21 cellular contexts compared by ENCODE assay signal in the genomic region with DNA sequence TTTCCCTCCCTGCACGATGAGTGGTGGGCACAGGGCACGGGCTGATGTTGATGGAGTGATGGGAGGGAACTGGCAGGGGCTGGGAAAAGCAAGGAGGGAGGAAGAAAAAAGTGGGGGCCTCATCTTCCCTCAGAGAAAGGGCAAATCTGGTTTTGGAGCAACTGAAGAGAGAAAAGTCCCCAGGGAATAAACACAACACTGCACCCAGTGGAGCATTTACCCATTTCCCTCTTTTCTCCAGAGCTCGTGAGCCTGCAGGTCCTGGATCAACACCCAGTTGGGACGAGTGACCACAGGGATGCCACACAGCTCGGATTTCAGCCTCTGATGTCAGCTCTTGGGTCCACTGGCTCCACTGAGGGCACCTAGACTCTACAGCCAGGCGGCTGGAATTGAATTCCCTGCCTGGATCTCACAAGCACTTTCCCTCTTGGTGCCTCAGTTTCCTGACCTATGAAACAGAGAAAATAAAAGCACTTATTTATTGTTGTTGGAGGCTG.
"Had no signal": no experiment of that assay in that cellular context is flagged by ENCODE, and none has a peak within 500 bp of the region (broad histone marks: within the 10 kb centered on the region; RNA-seq: fewer than 3 reads in every experiment).

No MANE protein-coding gene starts in this region.

- H3K4me1 ChIP-seq: body of pancreas, thyroid gland, upper lobe of right lung had no signal

- DNase-seq: activated CD4-positive, alpha-beta memory T cell treated with anti-CD3 and anti-CD28 coated beads for 36 hours; activated CD4-positive, alpha-beta T cell treated with anti-CD3 and anti-CD28 coated beads for 4 hours; activated CD4-positive, CD25-positive, alpha-beta regulatory T cell; activated naive CD4-positive, alpha-beta T cell treated with anti-CD3 and anti-CD28 coated beads, Interleukin-2, amount 50 U/mL, for 16 hours; anterior cingulate cortex; body of pancreas; cortex of kidney; effector CD4-positive, alpha-beta T cell; foreskin fibroblast; lower lobe of right lung; naive thymus-derived CD8-positive, alpha-beta T cell; retina; spleen; stimulated activated CD4-positive, alpha-beta T cell treated with anti-CD3 and anti-CD28 coated beads, Interleukin-4, amount 100 ng/mL, for 1 hour; substantia nigra; T-helper 17 cell; thyroid gland; upper lobe of right lung had no signal

- H3K27ac ChIP-seq: body of pancreas, cardiac muscle cell, lower lobe of right lung, spleen, thyroid gland, upper lobe of right lung had no signal

- H3K4me3 Mint-ChIP-seq: activated CD4-positive, alpha-beta memory T cell treated with anti-CD3 and anti-CD28 coated beads for 36 hours; naive thymus-derived CD8-positive, alpha-beta T cell; stimulated activated naive CD8-positive, alpha-beta T cell treated with anti-CD3 and anti-CD28 coated beads, Interleukin-15, Interleukin-2, amounts not matched to agents 100 ng/mL and 50 ng/mL, for 24 hours; T-helper 17 cell had no signal

- H3K36me3 ChIP-seq: cardiac muscle cell had no signal

- ATAC-seq: body of pancreas; left lobe of liver; naive thymus-derived CD8-positive, alpha-beta T cell; T-helper 17 cell had no signal

- H3K9me3 Mint-ChIP-seq: stimulated activated naive CD8-positive, alpha-beta T cell treated with anti-CD3 and anti-CD28 coated beads, Interleukin-15, Interleukin-2, amounts not matched to agents 100 ng/mL and 50 ng/mL, for 24 hours had no signal

- H3K4me3 ChIP-seq: body of pancreas, cardiac muscle cell, lower lobe of right lung, spleen, thyroid gland, upper lobe of right lung had no signal

- H3K9me3 ChIP-seq: body of pancreas, lower lobe of right lung, thyroid gland, upper lobe of right lung had no signal

- H3K27me3 Mint-ChIP-seq: activated CD4-positive, alpha-beta memory T cell treated with anti-CD3 and anti-CD28 coated beads for 36 hours; naive thymus-derived CD8-positive, alpha-beta T cell; stimulated activated naive CD8-positive, alpha-beta T cell treated with anti-CD3 and anti-CD28 coated beads, Interleukin-15, Interleukin-2, amounts not matched to agents 100 ng/mL and 50 ng/mL, for 24 hours; T-helper 17 cell had no signal

- H3K27ac Mint-ChIP-seq: activated CD4-positive, alpha-beta memory T cell treated with anti-CD3 and anti-CD28 coated beads for 36 hours; stimulated activated naive CD8-positive, alpha-beta T cell treated with anti-CD3 and anti-CD28 coated beads, Interleukin-15, Interleukin-2, amounts not matched to agents 100 ng/mL and 50 ng/mL, for 24 hours; T-helper 17 cell had no signal

- H3K27me3 ChIP-seq: body of pancreas, cardiac muscle cell, spleen, thyroid gland, upper lobe of right lung had no signal
